In genomic region chr3:113746955-113747718, GRCh38 we compare ENCODE assay signal across 8 cellular contexts. TPM values are rescaled to one million over a fixed set of nuclear protein-coding genes. Genes with fewer than 3 reads are reported as not detected.
DNase-seq lines count a peak whose midpoint lies in the region; ATAC-seq, FAIRE-seq and TF ChIP-seq lines count a peak whose summit lies in the region.

ATP6V1A (plus strand) TSS chr3:113747035; CDS start chr3:113778754, 31,719 bp downstream.

- H3K27ac ChIP-seq in GM12878 (ENCODE audit: control insufficient read depth, insufficient read depth) (peak within 1 kb of the TSS; percentile 95), iPS-20b (ENCODE audit: low read length) (peak within 1 kb of the TSS; percentile 100), spleen (peak within 1 kb of the TSS; percentile 93 to 99 (median 98))

- RAD21 ChIA-PET in GM12878 (lab: Charles Lee; ENCODE audit: unreplicated experiment), result interaction anchor here (0.6 to 3.6 kb wide), 13 partner anchors 9 to 254 kb away, joined by 3 to 17 read pairs (median 6); partner anchors contain the start of gene USF3

- POLR2A ChIA-PET in GM12878 (lab: Charles Lee), result interaction anchor here (0.9 to 4.5 kb wide), 12 partner anchors 9 to 88 kb away, joined by 3 to 30 read pairs (median 4); partner anchors contain the start of gene USF3

- TSS peak; percentile 74 for BruUV-seq in GM12878 (replicated peaks; lab: Mats Ljungman, UMichigan)

- H3K9me3 ChIP-seq in GM12878 (replicated peaks; ENCODE audit: control insufficient read depth, insufficient read depth, low read length) (no peaks in the 10 kb centered on the region), iPS-20b (ENCODE audit: insufficient read depth, low read depth, low read length) (no peaks in the 10 kb centered on the region), spleen (no peaks in the 10 kb centered on the region)

- peak within 1 kb of the TSS; percentile 93 for H2AFZ ChIP-seq in GM12878 (ENCODE audit: control insufficient read depth, low read depth, low read length)

- DNase-seq in DMS 273 (lab: John Stamatoyannopoulos, UW; ENCODE audit: unreplicated experiment) (peak; percentile 80), HT1080 (ENCODE audit: low read depth) (peak; percentile 42), T-helper 9 cell (peak; percentile 68), GM12878 (ENCODE audit: low read depth, low spot score) (no peak), spleen (peak; percentile 94), GF-D8 (lab: John Stamatoyannopoulos, UW) (no peak)

- H3K27me3 ChIP-seq in GM12878 (replicated peaks in 1 of 2; ENCODE audit: control insufficient read depth in 2 of 2, insufficient read depth in 2 of 2, low read length in 1 of 2), result no peaks in the 10 kb centered on the region
- H3K27me3 ChIP-seq in iPS-20b (ENCODE audit: insufficient read depth, low read length), result no peaks in the 10 kb centered on the region
- no peaks in the 10 kb centered on the region for H3K27me3 ChIP-seq in spleen (replicated peaks in 1 of 7)

- H3K4me3 ChIP-seq in GM12878 (peak within 1 kb of the TSS; percentile 90), iPS-20b (ENCODE audit: low read length) (peak within 1 kb of the TSS; percentile 88), spleen (peak within 1 kb of the TSS; percentile 63 to 89 (median 77))

- peak within 1 kb of the TSS; percentile 79 for H3K4me2 ChIP-seq in GM12878 (ENCODE audit: control insufficient read depth, insufficient read depth)

- intact Hi-C loops in GM12878 (cut with micrococcal nuclease; ENCODE audit: unreplicated experiment) (loop anchor here (1.0 to 10.0 kb wide), 5 partner anchors 84 to 708 kb away; partner anchors contain the start of genes CCDC191, GRAMD1C and QTRT2), spleen (cut with DNase I; ENCODE audit: low total_unique reads) (loop anchor here (10.0 kb wide), 1 partner anchor 88 kb away; the partner anchor contains the start of gene GRAMD1C)

- under 1% methylated on average over 19 of the region's 31 CpGs for WGBS in GM12878 (ENCODE audit: insufficient coverage, insufficient replicate concordance, low lambda C conversion rate, missing lambda C conversion rate)
- 0 to 1% (median 0%) methylated on average over 25 to 31 of the region's 31 CpGs for whole genome bisulfite sequencing in spleen, 5 donors

- in situ Hi-C loops in GM12878 (cut with MboI), result loop anchor here (10.0 kb wide), 1 partner anchor 252 kb away; no protein-coding TSS in a partner anchor

- peaks cover 71% of the 10 kb centered on the region for H3K79me2 ChIP-seq in GM12878 (ENCODE audit: control insufficient read depth, insufficient read depth, low read length)

- no peaks in the 10 kb centered on the region for H4K20me1 ChIP-seq in GM12878 (ENCODE audit: control insufficient read depth, insufficient read depth)

- H3K4me1 ChIP-seq in GM12878 (ENCODE audit: control insufficient read depth, insufficient read depth, low read length) (0 out of 2 replicates have a peak, but pooled peaks cover 2% of the 10 kb centered on the region), iPS-20b (ENCODE audit: insufficient read depth, low read length) (peaks cover 7% of the 10 kb centered on the region; the same call in 1 of the 2 replicates), spleen (peaks cover 36 to 74% (median 64%) of the 10 kb centered on the region in 6 donors)

- no peak for TF ChIP-seq EP300 in GM12878 (IDR thresholded peaks at IDR 0.05; ENCODE audit: borderline replicate concordance in 1 of 2, control insufficient read depth in 1 of 2, low read depth in 2 of 2, low read length in 2 of 2)

- no peaks in the 10 kb centered on the region for H3K36me3 ChIP-seq in GM12878 (ENCODE audit: control insufficient read depth in 2 of 2, insufficient read depth in 2 of 2, low read length in 1 of 2)
- no peaks in the 10 kb centered on the region for H3K36me3 ChIP-seq in iPS-20b (ENCODE audit: insufficient read depth, low read depth, low read length)
- no peaks in the 10 kb centered on the region for H3K36me3 ChIP-seq in spleen

- no peak for TF ChIP-seq RAD21 in GM12878 (IDR thresholded peaks at IDR 0.05; ENCODE audit: insufficient read depth, low read depth, low read length)

- SMC1A ChIA-PET in GM12878 (lab: Charles Lee; ENCODE audit: uncharacterized antibody, unreplicated experiment), result interaction anchor here (0.6 to 5.5 kb wide), 15 partner anchors 9 to 183 kb away, joined by 3 to 55 read pairs (median 4); no protein-coding TSS in a partner anchor

- CTCF ChIA-PET in GM12878 (lab: Yijun Ruan, JAX), result interaction anchor here (0.5 to 9.8 kb wide), 13 partner anchors 9 to 254 kb away, joined by 3 to 72 read pairs (median 6); partner anchors contain the start of gene GRAMD1C

- TF ChIP-seq CTCF in GM12878 (IDR thresholded peaks at IDR 0.05 in 2 of 3, conservative IDR thresholded peaks at IDR 0.05 in 1 of 3; ENCODE audit: control insufficient read depth in 2 of 3, extremely low read depth in 1 of 3, insufficient read depth in 1 of 3, low read depth in 3 of 3, low read length in 3 of 3) (no peak), spleen (IDR thresholded peaks at IDR 0.05 in 8 of 11, conservative IDR thresholded peaks at IDR 0.05 in 3 of 11) (no peak)

- peak within 1 kb of the TSS; percentile 91 for H3K9ac ChIP-seq in GM12878 (ENCODE audit: control insufficient read depth, insufficient read depth, low read length)
- peak within 1 kb of the TSS; percentile 99 for H3K9ac ChIP-seq in iPS-20b (ENCODE audit: low read depth, low read length)

- TF ChIP-seq POLR2A in GM12878 (IDR thresholded peaks at IDR 0.05; ENCODE audit: low read depth, low read length) (peak; percentile 87), spleen (IDR thresholded peaks at IDR 0.05) (peak in 1 of 3 donors; percentile 33)

- ATAC-seq in GM19467 (IDR thresholded peaks at IDR 0.05; ENCODE audit: unreplicated experiment) (peak; percentile 34), GM12878 (peak; percentile 60)

- peak; percentile 23 for FAIRE-seq in GM12878 (lab: Jason Lieb, UNC)

TF ChIP-seq in GM12878, 131 proteins besides CTCF, POLR2A, EP300 and RAD21 (continues in another document):
- TF ChIP-seq KAT2A (conservative IDR thresholded peaks at IDR 0.05; ENCODE audit: control insufficient read depth, low read depth, low read length), result no peak
- TF ChIP-seq RELB (IDR thresholded peaks at IDR 0.05; ENCODE audit: low read depth), result no peak
- 0 out of 2 replicates have a peak, but pooled peaks have one; percentile 19 for TF ChIP-seq REST (IDR thresholded peaks at IDR 0.05; ENCODE audit: low read depth, low read length)

RNA-seq across cellular contexts. Expression of gene ATP6V1A, which starts in this region (rescaled TPM):
- 58.7 and 73.2 TPM in 2 replicates for total RNA-seq in HT1080 (2014; rRNA removed; shearing (Covaris generic))
- polyA plus RNA-seq in HT1080 (2015; cell fraction: cytosol; rRNA removed), result 47.5 and 60.0 TPM in 2 replicates
- polyA plus RNA-seq in HT1080 (2015; cell fraction: nucleus; rRNA removed), result 97.7 and 114 TPM in 2 replicates
- total RNA-seq in GM12878 (2013; cell fraction: nucleolus; rRNA removed), result 38.6 and 43.2 TPM in 2 replicates
- total RNA-seq in GM12878 (2014; rRNA removed) (52.2 and 72.3 TPM in 2 replicates), GM12878 (2014; rRNA removed; fragmentation: Illumina TruSeq; extraction: Trizol) (51.3 and 53.6 TPM in 2 replicates), GM12878 (2021) (61.4 and 64.5 TPM in 2 replicates), spleen (100 to 1,000 TPM in 1 of 7 donors, 10 to 100 TPM in 6; 69.9 to 109 (median 92.7) TPM)
- 7.7 TPM for polyA plus RNA-seq in GM12878 (2011; ENCODE audit: low read depth)
- polyA plus RNA-seq in GM12878 (2011; rRNA removed) (42.9 and 59.5 TPM in 2 replicates), GM12878 (2014; fragmentation: Illumina TruSeq; extraction: Trizol) (31.2 and 39.0 TPM in 2 replicates), GM12878 (2014; fragmentation: Nextera tagmentation; extraction: Ambion mirVana) (10 to 100 TPM; 22.4 to 44.1 TPM), GM12878 (2014; rRNA removed) (22.2 and 30.0 TPM in 2 replicates), GM12878 (2016; fragmentation: Nextera tagmentation; extraction: Ambion mirVana) (10 to 100 TPM; 63.1 to 65.8 TPM), spleen (10 to 100 TPM; 13.3 to 26.0 (median 16.9) TPM)
- 15.6 and 23.5 TPM in 2 replicates for polyA plus RNA-seq in GM12878 (2011; cell fraction: cytosol; rRNA removed)
- polyA plus RNA-seq in GM12878 (2011; cell fraction: nucleus; rRNA removed), result 8.4 and 12.3 TPM in 2 replicates
- polyA plus RNA-seq in GM12878 (2012), result 11.5 and 14.3 TPM in 2 replicates
- polyA minus RNA-seq in GM12878 (2011; rRNA and poly(A)+ RNA removed), result 59.7 and 85.6 TPM in 2 replicates
- 21.8 and 23.5 TPM in 2 replicates for polyA minus RNA-seq in GM12878 (2011; cell fraction: cytosol; rRNA and poly(A)+ RNA removed)
- polyA minus RNA-seq in GM12878 (2011; cell fraction: nucleus; rRNA and poly(A)+ RNA removed), result 6.0 and 10.1 TPM in 2 replicates

Comparison
In these comparisons a context has a peak if more than half of its experiments do, and no peak if none do; other contexts are left out.
1. DNase-seq: peak in DMS 273 (single experiment), HT1080 (single experiment), T-helper 9 cell (single experiment) and spleen (single experiment); none in GM12878 (single experiment) and GF-D8 (single experiment).
2. Peak in every context shown above with its lines, with median percentiles within 50 percentile points of each other: H3K27ac ChIP-seq and H3K4me3 ChIP-seq.